16 cellular contexts compared by ENCODE assay signal in genomic region chr9:114746591-114746990, GRCh38. TPM values are rescaled to one million over a fixed set of nuclear protein-coding genes. Genes with fewer than 3 reads are reported as not detected.
DNase-seq lines count a peak whose midpoint lies in the region; ATAC-seq and TF ChIP-seq lines count a peak whose summit lies in the region.
"Had no signal": no experiment of that assay in that cellular context is flagged by ENCODE, and none has a peak within 500 bp of the region (broad histone marks: within the 10 kb centered on the region; RNA-seq: fewer than 3 reads in every experiment).

No MANE protein-coding gene starts in this region.

- peaks cover 20% of the 10 kb centered on the region for H3K4me1 Mint-ChIP-seq in activated T-cell treated with anti-CD3 and anti-CD28 coated beads, Interleukin-2, amount 50 U/mL, for 72 hours (ENCODE audit: low read depth)

- no peak overlapping the region for H3K4me3 ChIP-seq in foreskin fibroblast (ENCODE audit: low read depth in 1 of 2, low read length in 2 of 2)
- H3K4me3 ChIP-seq: lung, Peyer's patch had no signal

- DNase-seq in AG09319 (ENCODE audit: extremely low read depth, low read depth) (peak; percentile 62), EH (ENCODE audit: low read depth) (peak; percentile 46), NCI-H345 treated with DMSO at 0.1 percent for 48 hours (lab: John Stamatoyannopoulos, UW; ENCODE audit: unreplicated experiment) (peak; percentile 93), foreskin fibroblast (peak; percentile 51 to 82), AML-193 (lab: John Stamatoyannopoulos, UW) (no peak)
- no peak for DNase-seq in activated T-cell treated with anti-CD3 and anti-CD28 coated beads, Interleukin-2, amount 50 U/mL, for 72 hours
- DNase-seq: activated CD4-positive, alpha-beta T cell treated with anti-CD3 and anti-CD28 coated beads, Interleukin-2, amount 10 ng/mL, durations not matched to agents 7 days and 5 days; activated naive CD4-positive, alpha-beta T cell treated with Interleukin-2 at 50 U/mL for 16 hours; C1 segment of cervical spinal cord; DMS79; Kasumi-1; Peyer's patch; stimulated activated CD4-positive, alpha-beta T cell treated with anti-CD3 and anti-CD28 coated beads, Interleukin-4, amount 100 ng/mL, for 1 hour had no signal

- no peak overlapping the region for H3K4me3 Mint-ChIP-seq in activated T-cell treated with anti-CD3 and anti-CD28 coated beads, Interleukin-2, amount 50 U/mL, for 72 hours
- H3K4me3 Mint-ChIP-seq: activated CD4-positive, alpha-beta T cell treated with anti-CD3 and anti-CD28 coated beads, Interleukin-2, amount 10 ng/mL, durations not matched to agents 7 days and 5 days had no signal

- peaks cover 0 to 5% of the 10 kb centered on the region in 2 donors for H3K9me3 Mint-ChIP-seq in activated T-cell treated with anti-CD3 and anti-CD28 coated beads, Interleukin-2, amount 50 U/mL, for 72 hours

- ATAC-seq in GM19324 (IDR thresholded peaks at IDR 0.05; ENCODE audit: low FRiP score, unreplicated experiment), result no peak
- ATAC-seq in activated T-cell treated with anti-CD3 and anti-CD28 coated beads, Interleukin-2, amount 50 U/mL, for 72 hours (replicated peaks in 1 of 2), result no peak
- ATAC-seq: HCT116 had no signal

- no peak overlapping the region for H3K27ac Mint-ChIP-seq in activated T-cell treated with anti-CD3 and anti-CD28 coated beads, Interleukin-2, amount 50 U/mL, for 72 hours
- H3K27ac Mint-ChIP-seq: activated CD4-positive, alpha-beta T cell treated with anti-CD3 and anti-CD28 coated beads, Interleukin-2, amount 10 ng/mL, durations not matched to agents 7 days and 5 days had no signal

- H3K27me3 Mint-ChIP-seq in activated T-cell treated with anti-CD3 and anti-CD28 coated beads, Interleukin-2, amount 50 U/mL, for 72 hours (ENCODE audit: low read depth), result no peaks in the 10 kb centered on the region
- H3K27me3 Mint-ChIP-seq: activated CD4-positive, alpha-beta T cell treated with anti-CD3 and anti-CD28 coated beads, Interleukin-2, amount 10 ng/mL, durations not matched to agents 7 days and 5 days had no signal

- TF ChIP-seq CTCF in AG09319 (IDR thresholded peaks at IDR 0.05; ENCODE audit: low read depth, low read length) (no peak), foreskin fibroblast (IDR thresholded peaks at IDR 0.05; ENCODE audit: low read depth, low read length) (no peak)

- no peaks in the 10 kb centered on the region for H3K36me3 Mint-ChIP-seq in activated T-cell treated with anti-CD3 and anti-CD28 coated beads, Interleukin-2, amount 50 U/mL, for 72 hours (ENCODE audit: insufficient read depth in 2 of 2)

RNA-seq across cellular contexts. Expression of gene TNFSF15, which starts 59.2 kb away (rescaled TPM):
- under 1 TPM; 0.19 to 0.26 TPM for total RNA-seq in activated T-cell treated with anti-CD3 and anti-CD28 coated beads, Interleukin-2, amount 50 U/mL, for 72 hours

Comparison
In these comparisons a context has a peak if more than half of its experiments do, and no peak if none do; other contexts are left out.
1. DNase-seq: peak in AG09319 (single experiment), EH (single experiment), NCI-H345 treated with DMSO at 0.1 percent for 48 hours (single experiment) and foreskin fibroblast (2 of 2); none in activated T-cell treated with anti-CD3 and anti-CD28 coated beads, Interleukin-2, amount 50 U/mL, for 72 hours (0 of 2) and AML-193 (0 of 2).